In the genomic region with DNA sequence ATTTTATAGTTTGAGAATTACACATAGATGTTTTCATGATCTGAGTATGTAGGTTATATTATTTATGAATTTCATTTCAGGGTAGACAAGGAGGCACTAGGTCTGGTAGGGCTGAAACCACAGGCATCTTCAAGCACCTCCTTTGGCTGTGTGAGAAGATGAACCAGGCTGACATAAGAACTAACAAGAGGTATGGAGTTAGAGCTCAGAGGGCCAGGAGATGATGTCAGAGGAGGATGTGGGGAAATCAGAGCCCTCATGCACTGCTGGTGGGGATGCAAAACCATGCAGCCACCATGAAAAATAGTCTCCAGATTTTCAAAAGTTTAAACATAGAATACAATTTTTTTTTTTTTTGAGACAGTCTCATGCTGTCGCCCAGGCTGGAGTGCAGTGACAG, we compare ENCODE assay signal across 29 cellular contexts. TPM values are rescaled to one million over a fixed set of nuclear protein-coding genes. Genes with fewer than 3 reads are reported as not detected.
DNase-seq lines count a peak whose midpoint lies in the region; ATAC-seq and TF ChIP-seq lines count a peak whose summit lies in the region.
"Had no signal": no experiment of that assay in that cellular context is flagged by ENCODE, and none has a peak within 500 bp of the region (broad histone marks: within the 10 kb centered on the region; RNA-seq: fewer than 3 reads in every experiment).

No MANE protein-coding gene starts in this region.

- H3K27ac ChIP-seq in mesenchymal stem cell (ENCODE audit: low read length, poor library complexity, severe bottlenecking) = no peak overlapping the region
- H3K27ac ChIP-seq: BLaER1, dorsolateral prefrontal cortex, left ventricle myocardium inferior had no signal

- WGBS in mesenchymal stem cell = 92% methylated on average over 1 of the region's 1 CpG

- no peaks in the 10 kb centered on the region for H3K79me1 ChIP-seq in mesenchymal stem cell (replicated peaks; ENCODE audit: low read length, poor library complexity, severe bottlenecking)

- H3K4me1 Mint-ChIP-seq in activated CD8-positive, alpha-beta T cell treated with anti-CD3 and anti-CD28 coated beads, Interleukin-2, amount 10 ng/mL, durations not matched to agents 7 days and 5 days (ENCODE audit: low read depth) = peaks cover 4% of the 10 kb centered on the region
- no peaks in the 10 kb centered on the region for H3K4me1 Mint-ChIP-seq in activated CD8-positive, alpha-beta T cell treated with anti-CD3 and anti-CD28 coated beads for 36 hours (ENCODE audit: low read depth)
- H3K4me1 Mint-ChIP-seq: central memory CD8-positive, alpha-beta T cell; IgD-negative memory B cell; stimulated activated memory B cell treated with anti-CD40 and anti-IgM and Interleukin-4, amounts not matched to agents 10 μg/mL and 1 μg/mL and 100 μg/mL, for 72 hours had no signal

- TF ChIP-seq CTCF in activated CD8-positive, alpha-beta T cell treated with anti-CD3 and anti-CD28 coated beads for 36 hours (IDR thresholded peaks at IDR 0.05) = no peak
- TF ChIP-seq CTCF in choroid plexus epithelial cell (conservative IDR thresholded peaks at IDR 0.05; ENCODE audit: low read depth, low read length) (no peak), GM13976 (IDR thresholded peaks at IDR 0.05; ENCODE audit: borderline replicate concordance, control extremely low read depth, extremely low read depth, insufficient read depth, missing control alignments) (no peak)

- H3K18ac ChIP-seq in mesenchymal stem cell (ENCODE audit: low read depth in 1 of 2, low read length in 2 of 2) = no peak overlapping the region

- no peaks in the 10 kb centered on the region for H3K36me3 ChIP-seq in mesenchymal stem cell (ENCODE audit: control insufficient read depth in 1 of 2, insufficient read depth in 2 of 2, low read depth in 1 of 2, low read length in 2 of 2)
- H3K36me3 ChIP-seq: BLaER1, left ventricle myocardium inferior had no signal

- no peak overlapping the region for H2BK12ac ChIP-seq in mesenchymal stem cell (ENCODE audit: low read length in 2 of 2)

- H3K4ac ChIP-seq in mesenchymal stem cell (ENCODE audit: low read depth in 1 of 2, low read length in 2 of 2) = no peak overlapping the region

- H2BK5ac ChIP-seq in mesenchymal stem cell (ENCODE audit: low read depth, low read length, poor library complexity, severe bottlenecking) = no peak overlapping the region

- H3K14ac ChIP-seq in mesenchymal stem cell (ENCODE audit: low read length in 2 of 2) = no peak overlapping the region

- H2AFZ ChIP-seq in mesenchymal stem cell (ENCODE audit: low read depth, low read length) = no peak overlapping the region

- POLR2A ChIA-PET in activated CD8-positive, alpha-beta T cell treated with anti-CD3 and anti-CD28 coated beads, Interleukin-2, amount 10 ng/mL, durations not matched to agents 7 days and 5 days (lab: Charles Lee) = no interaction called here
- POLR2A ChIA-PET in activated CD8-positive, alpha-beta T cell treated with anti-CD3 and anti-CD28 coated beads for 36 hours (lab: Charles Lee) = no interaction called here

- H2BK120ac ChIP-seq in mesenchymal stem cell (ENCODE audit: low read depth, low read length) = no peak overlapping the region

- no peaks in the 10 kb centered on the region for H3K27me3 ChIP-seq in mesenchymal stem cell (ENCODE audit: control insufficient read depth in 1 of 2, insufficient read depth in 1 of 2, low read length in 2 of 2)
- H3K27me3 ChIP-seq: BLaER1 had no signal

- H3K23ac ChIP-seq in mesenchymal stem cell (ENCODE audit: low read length in 2 of 2) = no peak overlapping the region

- no peak overlapping the region for H3K4me2 ChIP-seq in mesenchymal stem cell (ENCODE audit: low read length, poor library complexity, severe bottlenecking)
- H3K4me2 ChIP-seq: BLaER1 had no signal

- H3K9me3 ChIP-seq in mesenchymal stem cell (ENCODE audit: control insufficient read depth, low read length) = no peaks in the 10 kb centered on the region
- H3K9me3 ChIP-seq: BLaER1, left ventricle myocardium inferior had no signal

- no peak overlapping the region for H3K4me3 ChIP-seq in Jurkat, Clone E6-1 (ENCODE audit: low read length)
- H3K4me3 ChIP-seq in choroid plexus epithelial cell (ENCODE audit: low read depth, low read length) (no peak overlapping the region), mesenchymal stem cell (ENCODE audit: insufficient read depth in 1 of 2, low read depth in 1 of 2, low read length in 2 of 2) (no peak overlapping the region)
- H3K4me3 ChIP-seq: BLaER1, dorsolateral prefrontal cortex, left ventricle myocardium inferior had no signal

- H3K9ac ChIP-seq in mesenchymal stem cell (ENCODE audit: low read length) = no peak overlapping the region
- H3K9ac ChIP-seq: BLaER1 had no signal

- intact Hi-C loops in activated CD8-positive, alpha-beta T cell treated with anti-CD3 and anti-CD28 coated beads for 36 hours (cut with micrococcal nuclease) = no loop called here

- no peaks in the 10 kb centered on the region for H3K9me3 Mint-ChIP-seq in activated CD8-positive, alpha-beta T cell treated with anti-CD3 and anti-CD28 coated beads, Interleukin-2, amount 10 ng/mL, durations not matched to agents 7 days and 5 days (ENCODE audit: insufficient read depth)
- H3K9me3 Mint-ChIP-seq in activated CD8-positive, alpha-beta T cell treated with anti-CD3 and anti-CD28 coated beads for 36 hours = no peaks in the 10 kb centered on the region
- H3K9me3 Mint-ChIP-seq: activated T-cell treated with anti-CD3 and anti-CD28 coated beads, Interleukin-2, amount 50 U/mL, for 24 hours; central memory CD8-positive, alpha-beta T cell; H9; IgD-negative memory B cell; natural killer cell treated with Interleukin-12 subunit alpha and Interleukin-12 subunit beta and Interleukin-15 and Interleukin-18, amount 100 ng/mL, for 72 hours; stimulated activated memory B cell treated with anti-CD40 and anti-IgM and Interleukin-4, amounts not matched to agents 10 μg/mL and 1 μg/mL and 100 μg/mL, for 72 hours had no signal

- H4K91ac ChIP-seq in mesenchymal stem cell (ENCODE audit: low read length) = no peak overlapping the region

- peaks cover 7% of the 10 kb centered on the region for H3K27me3 Mint-ChIP-seq in activated CD8-positive, alpha-beta T cell treated with anti-CD3 and anti-CD28 coated beads, Interleukin-2, amount 10 ng/mL, durations not matched to agents 7 days and 5 days (ENCODE audit: low read depth)
- peaks cover 4% of the 10 kb centered on the region for H3K27me3 Mint-ChIP-seq in activated CD8-positive, alpha-beta T cell treated with anti-CD3 and anti-CD28 coated beads for 36 hours

- H3K4me1 ChIP-seq in mesenchymal stem cell (ENCODE audit: control insufficient read depth, insufficient read depth, low read depth, low read length) = peaks cover 5% of the 10 kb centered on the region
- H3K4me1 ChIP-seq: left ventricle myocardium inferior had no signal

- CTCF ChIA-PET in activated CD8-positive, alpha-beta T cell treated with anti-CD3 and anti-CD28 coated beads, Interleukin-2, amount 10 ng/mL, durations not matched to agents 7 days and 5 days (lab: Charles Lee) = no interaction called here
- CTCF ChIA-PET in activated CD8-positive, alpha-beta T cell treated with anti-CD3 and anti-CD28 coated beads for 36 hours (lab: Charles Lee) = no interaction called here

- H3K36me3 Mint-ChIP-seq in activated CD8-positive, alpha-beta T cell treated with anti-CD3 and anti-CD28 coated beads, Interleukin-2, amount 10 ng/mL, durations not matched to agents 7 days and 5 days (ENCODE audit: low read depth) = no peaks in the 10 kb centered on the region
- no peaks in the 10 kb centered on the region for H3K36me3 Mint-ChIP-seq in activated CD8-positive, alpha-beta T cell treated with anti-CD3 and anti-CD28 coated beads for 36 hours (ENCODE audit: low read depth)
- H3K36me3 Mint-ChIP-seq: IgD-negative memory B cell; natural killer cell treated with Interleukin-12 subunit alpha and Interleukin-12 subunit beta and Interleukin-15 and Interleukin-18, amount 100 ng/mL, for 72 hours; stimulated activated memory B cell treated with anti-CD40 and anti-IgM and Interleukin-4, amounts not matched to agents 10 μg/mL and 1 μg/mL and 100 μg/mL, for 72 hours had no signal

- DNase-seq in activated CD8-positive, alpha-beta T cell treated with anti-CD3 and anti-CD28 coated beads, Interleukin-2, amount 10 ng/mL, durations not matched to agents 7 days and 5 days = peak; percentile 26
- DNase-seq in activated CD8-positive, alpha-beta T cell treated with anti-CD3 and anti-CD28 coated beads for 36 hours = no peak
- DNase-seq in Jurkat, Clone E6-1 (ENCODE audit: low read depth, low spot score) = peak; percentile 18
- DNase-seq in choroid plexus epithelial cell (ENCODE audit: low read depth) (peak; percentile 83), mesenchymal stem cell (peak; percentile 75), GM13976 (ENCODE audit: low spot score) (no peak), NCI-H748 treated with DMSO at 0.1 percent for 48 hours (lab: John Stamatoyannopoulos, UW) (no peak), ureter (ENCODE audit: low spot score) (no peak)
- DNase-seq: activated naive CD4-positive, alpha-beta T cell; activated T-cell treated with anti-CD3 and anti-CD28 coated beads, Interleukin-2, amount 50 U/mL, for 24 hours; amygdala; DMS79 treated with DMSO at 0.1 percent for 48 hours; dorsolateral prefrontal cortex; H9; left ventricle myocardium inferior; MM.1S; NCI-H1417; NCI-H2081; NCI-H446 treated with DMSO at 0.1 percent for 48 hours; OCI-M1; retina; SHP77 treated with DMSO at 0.1 percent for 48 hours; T-helper 1 cell had no signal

- peak; percentile 42 for ATAC-seq in activated CD8-positive, alpha-beta T cell treated with anti-CD3 and anti-CD28 coated beads, Interleukin-2, amount 10 ng/mL, durations not matched to agents 7 days and 5 days
- ATAC-seq in activated CD8-positive, alpha-beta T cell treated with anti-CD3 and anti-CD28 coated beads for 36 hours = no peak
- ATAC-seq: activated CD4-positive, CD25-positive, alpha-beta regulatory T cell treated with anti-CD3 and anti-CD28 coated beads, Interleukin-2, amount 50 U/mL, for 24 hours; natural killer cell treated with Interleukin-12 subunit alpha and Interleukin-12 subunit beta and Interleukin-15 and Interleukin-18, amount 100 ng/mL, for 72 hours; stimulated activated memory B cell treated with anti-CD40 and anti-IgM and Interleukin-4, amounts not matched to agents 10 μg/mL and 1 μg/mL and 100 μg/mL, for 72 hours had no signal

- no peak overlapping the region for H4K8ac ChIP-seq in mesenchymal stem cell (ENCODE audit: low read length)

- H3K4me3 Mint-ChIP-seq in activated CD8-positive, alpha-beta T cell treated with anti-CD3 and anti-CD28 coated beads, Interleukin-2, amount 10 ng/mL, durations not matched to agents 7 days and 5 days = no peak overlapping the region
- H3K4me3 Mint-ChIP-seq in activated CD8-positive, alpha-beta T cell treated with anti-CD3 and anti-CD28 coated beads for 36 hours = no peak overlapping the region
- H3K4me3 Mint-ChIP-seq: activated T-cell treated with anti-CD3 and anti-CD28 coated beads, Interleukin-2, amount 50 U/mL, for 24 hours; central memory CD8-positive, alpha-beta T cell; H9; IgD-negative memory B cell; natural killer cell treated with Interleukin-12 subunit alpha and Interleukin-12 subunit beta and Interleukin-15 and Interleukin-18, amount 100 ng/mL, for 72 hours; stimulated activated memory B cell treated with anti-CD40 and anti-IgM and Interleukin-4, amounts not matched to agents 10 μg/mL and 1 μg/mL and 100 μg/mL, for 72 hours had no signal

- in situ Hi-C loops in GM13976 (cut with MboI; ENCODE audit: low sequenced_read_pairs, unreplicated experiment) = no loop called here

- no peak overlapping the region for H2BK15ac ChIP-seq in mesenchymal stem cell (ENCODE audit: low read depth, poor library complexity, severe bottlenecking)

- H2AK5ac ChIP-seq in mesenchymal stem cell (ENCODE audit: low read length, severe bottlenecking) = no peak overlapping the region

- H3K27ac Mint-ChIP-seq in activated CD8-positive, alpha-beta T cell treated with anti-CD3 and anti-CD28 coated beads, Interleukin-2, amount 10 ng/mL, durations not matched to agents 7 days and 5 days = peak overlapping the region; percentile 49
- no peak overlapping the region for H3K27ac Mint-ChIP-seq in activated CD8-positive, alpha-beta T cell treated with anti-CD3 and anti-CD28 coated beads for 36 hours
- H3K27ac Mint-ChIP-seq: activated T-cell treated with anti-CD3 and anti-CD28 coated beads, Interleukin-2, amount 50 U/mL, for 24 hours; IgD-negative memory B cell; natural killer cell treated with Interleukin-12 subunit alpha and Interleukin-12 subunit beta and Interleukin-15 and Interleukin-18, amount 100 ng/mL, for 72 hours; stimulated activated memory B cell treated with anti-CD40 and anti-IgM and Interleukin-4, amounts not matched to agents 10 μg/mL and 1 μg/mL and 100 μg/mL, for 72 hours had no signal

RNA-seq across cellular contexts. Expression of a gene that starts 13.6 kb away (rescaled TPM):
- total RNA-seq in activated CD8-positive, alpha-beta T cell treated with anti-CD3 and anti-CD28 coated beads, Interleukin-2, amount 10 ng/mL, durations not matched to agents 7 days and 5 days = not detected
- total RNA-seq in activated CD8-positive, alpha-beta T cell treated with anti-CD3 and anti-CD28 coated beads for 36 hours = not detected
- not detected for polyA plus RNA-seq in Jurkat, Clone E6-1 (2012; ENCODE audit: insufficient read depth, insufficient read length)
- polyA plus RNA-seq in mesenchymal stem cell (2013, experiment 1 of 2) = 45.9 TPM
- 43.6 TPM for polyA plus RNA-seq in mesenchymal stem cell (2013, experiment 2 of 2)
- 5.0 TPM for total RNA-seq in ureter
- total RNA-seq: natural killer cell treated with Interleukin-12 subunit alpha and Interleukin-12 subunit beta and Interleukin-15 and Interleukin-18, amount 100 ng/mL, for 72 hours had no signal

RNA-seq across cellular contexts. Expression of a gene that starts 26.4 kb away (rescaled TPM):
- 1 to 10 TPM; 4.3 to 6.0 TPM for total RNA-seq in activated CD8-positive, alpha-beta T cell treated with anti-CD3 and anti-CD28 coated beads, Interleukin-2, amount 10 ng/mL, durations not matched to agents 7 days and 5 days
- 1 to 10 TPM; 4.7 to 6.6 TPM for total RNA-seq in activated CD8-positive, alpha-beta T cell treated with anti-CD3 and anti-CD28 coated beads for 36 hours
- polyA plus RNA-seq in Jurkat, Clone E6-1 (2012; ENCODE audit: insufficient read depth, insufficient read length) = 0.69 TPM
- polyA plus RNA-seq in mesenchymal stem cell (2013, experiment 1 of 2) = 2.3 TPM
- polyA plus RNA-seq in mesenchymal stem cell (2013, experiment 2 of 2) = 2.5 TPM
- total RNA-seq in ureter = 27.0 TPM

Comparison
In these comparisons a context has a peak if more than half of its experiments do, and no peak if none do; other contexts are left out.
1. DNase-seq: peak in activated CD8-positive, alpha-beta T cell treated with anti-CD3 and anti-CD28 coated beads, Interleukin-2, amount 10 ng/mL, durations not matched to agents 7 days and 5 days (single experiment), Jurkat, Clone E6-1 (single experiment), choroid plexus epithelial cell (single experiment) and mesenchymal stem cell (single experiment); none in activated CD8-positive, alpha-beta T cell treated with anti-CD3 and anti-CD28 coated beads for 36 hours (single experiment), GM13976 (single experiment), NCI-H748 treated with DMSO at 0.1 percent for 48 hours (single experiment) and ureter (single experiment).